Comparison of ENCODE assay signal across 13 cellular contexts in genomic region chr19:38425222-38425809, GRCh38. TPM values are rescaled to one million over a fixed set of nuclear protein-coding genes. Genes with fewer than 3 reads are reported as not detected.
DNase-seq lines count a peak whose midpoint lies in the region; ATAC-seq and TF ChIP-seq lines count a peak whose summit lies in the region.
"Had no signal": no experiment of that assay in that cellular context is flagged by ENCODE, and none has a peak within 500 bp of the region (broad histone marks: within the 10 kb centered on the region; RNA-seq: fewer than 3 reads in every experiment).

No MANE protein-coding gene starts in this region.

- no peaks in the 10 kb centered on the region for H4K20me1 ChIP-seq in BLaER1

- peak overlapping the region; percentile 93 for H3K4me2 ChIP-seq in BLaER1

- peak overlapping the region; percentile 36; the same call in 1 of the 2 replicates for H3K27ac ChIP-seq in BLaER1
- no peak overlapping the region for H3K27ac ChIP-seq in HEK293 (ENCODE audit: extremely low read depth, low read depth, low read length)
- H3K27ac ChIP-seq: GM23248, VCaP had no signal

- peaks cover 53% of the 10 kb centered on the region for H3K4me1 ChIP-seq in BLaER1
- no peaks in the 10 kb centered on the region for H3K4me1 ChIP-seq in HEK293 (ENCODE audit: control insufficient read depth, insufficient read depth, low read length)

- peak overlapping the region; percentile 42 for H3K4me3 ChIP-seq in BLaER1
- H3K4me3 ChIP-seq in HEK293 (ENCODE audit: low read depth, low read length), result no peak overlapping the region
- H3K4me3 ChIP-seq: GM23248 had no signal

- H3K36me3 Mint-ChIP-seq in central memory CD8-positive, alpha-beta T cell (ENCODE audit: insufficient read depth), result no peaks in the 10 kb centered on the region
- H3K36me3 Mint-ChIP-seq in naive B cell, result no peaks in the 10 kb centered on the region

- H3K36me3 ChIP-seq in BLaER1 (no peaks in the 10 kb centered on the region), HEK293 (ENCODE audit: control insufficient read depth in 2 of 2, insufficient read depth in 1 of 2, low read length in 2 of 2) (no peaks in the 10 kb centered on the region; a peak in 1 of 3 replicates)

- H3K27me3 ChIP-seq in BLaER1, result no peaks in the 10 kb centered on the region

- CTCF ChIA-PET in HEK293 (lab: Yijun Ruan, JAX), result interaction anchor here (0.6 to 2.9 kb wide), 3 partner anchors 22 to 190 kb away, joined by 3 to 17 read pairs (median 4); partner anchors contain the start of gene FAM98C

- no peak for ATAC-seq in central memory CD8-positive, alpha-beta T cell (replicated peaks; ENCODE audit: extremely low read depth, poor library complexity, severe bottlenecking)
- no peak for ATAC-seq in naive B cell (ENCODE audit: low read depth in 2 of 2)

- H3K27me3 Mint-ChIP-seq in central memory CD8-positive, alpha-beta T cell, result peaks cover 21% of the 10 kb centered on the region
- H3K27me3 Mint-ChIP-seq in naive B cell, result peaks cover 0 to 8% (median 0%) of the 10 kb centered on the region in 3 donors

- H3K4me1 Mint-ChIP-seq in central memory CD8-positive, alpha-beta T cell, result peaks cover 10% of the 10 kb centered on the region
- H3K4me1 Mint-ChIP-seq in naive B cell, result peaks cover 14 to 24% (median 16%) of the 10 kb centered on the region in 3 donors

- POLR2A ChIA-PET in HEK293 (lab: Yijun Ruan, JAX), result interaction anchor here (0.6 kb wide), 1 partner anchor 13 kb away, joined by 6 read pairs; no protein-coding TSS in a partner anchor

- H3K27ac Mint-ChIP-seq in central memory CD8-positive, alpha-beta T cell (ENCODE audit: low read depth), result no peak overlapping the region
- peak overlapping the region in 4 of 6 donors; percentile 49 to 78 (median 57) for H3K27ac Mint-ChIP-seq in naive B cell

- DNase-seq in central memory CD8-positive, alpha-beta T cell (ENCODE audit: low spot score in 2 of 2), result no peak
- DNase-seq in naive B cell (no peak), foreskin melanocyte (no peak), HPDE6-E6E7 (ENCODE audit: extremely low spot score) (no peak), NCI-H2107 treated with DMSO at 0.1 percent for 48 hours (lab: John Stamatoyannopoulos, UW; ENCODE audit: unreplicated experiment) (no peak)
- DNase-seq in stimulated activated CD4-positive, alpha-beta T cell treated with anti-CD3 and anti-CD28 coated beads, Interleukin-2, amount 100 ng/mL, for 48 hours, result no peak
- DNase-seq: activated gamma-delta T cell treated with Interleukin-2 at 50 U/mL for 16 hours, GM23248, NCI-H526 treated with DMSO at 0.1 percent for 48 hours had no signal

- peak overlapping the region; percentile 47; the same call in 1 of the 2 replicates for H3K9ac ChIP-seq in BLaER1
- H3K9ac ChIP-seq: GM23248 had no signal

- peak overlapping the region; percentile 36 for H3K4me3 Mint-ChIP-seq in central memory CD8-positive, alpha-beta T cell
- H3K4me3 Mint-ChIP-seq in naive B cell, result peak overlapping the region in 4 of 8 donors; percentile 20 to 68 (median 52)
- H3K4me3 Mint-ChIP-seq: neural crest cell had no signal

- H3K9me3 Mint-ChIP-seq in central memory CD8-positive, alpha-beta T cell, result no peaks in the 10 kb centered on the region
- no peaks in the 10 kb centered on the region for H3K9me3 Mint-ChIP-seq in naive B cell
- H3K9me3 Mint-ChIP-seq: neural crest cell had no signal

- H3K9me3 ChIP-seq in BLaER1 (no peaks in the 10 kb centered on the region), HEK293 (ENCODE audit: control insufficient read depth, insufficient read depth, low read depth, low read length) (no peaks in the 10 kb centered on the region)

- no peak for TF ChIP-seq CTCF in HEK293 (tag by site-specific recombination; IDR thresholded peaks at IDR 0.05)

TF ChIP-seq in HEK293, 187 proteins besides CTCF, POLR2A, EP300 and RAD21:
- TF ChIP-seq ZNF768 (tag by site-specific recombination; IDR thresholded peaks at IDR 0.05), result peak; percentile 75; the same call in 1 of the 2 replicates
- no peak for TF ChIP-seq ZNF366 (tag by site-specific recombination; conservative IDR thresholded peaks at IDR 0.05)
- TF ChIP-seq ZNF157 (tag by site-specific recombination; IDR thresholded peaks at IDR 0.05), result no peak
- TF ChIP-seq, protein P1, sequence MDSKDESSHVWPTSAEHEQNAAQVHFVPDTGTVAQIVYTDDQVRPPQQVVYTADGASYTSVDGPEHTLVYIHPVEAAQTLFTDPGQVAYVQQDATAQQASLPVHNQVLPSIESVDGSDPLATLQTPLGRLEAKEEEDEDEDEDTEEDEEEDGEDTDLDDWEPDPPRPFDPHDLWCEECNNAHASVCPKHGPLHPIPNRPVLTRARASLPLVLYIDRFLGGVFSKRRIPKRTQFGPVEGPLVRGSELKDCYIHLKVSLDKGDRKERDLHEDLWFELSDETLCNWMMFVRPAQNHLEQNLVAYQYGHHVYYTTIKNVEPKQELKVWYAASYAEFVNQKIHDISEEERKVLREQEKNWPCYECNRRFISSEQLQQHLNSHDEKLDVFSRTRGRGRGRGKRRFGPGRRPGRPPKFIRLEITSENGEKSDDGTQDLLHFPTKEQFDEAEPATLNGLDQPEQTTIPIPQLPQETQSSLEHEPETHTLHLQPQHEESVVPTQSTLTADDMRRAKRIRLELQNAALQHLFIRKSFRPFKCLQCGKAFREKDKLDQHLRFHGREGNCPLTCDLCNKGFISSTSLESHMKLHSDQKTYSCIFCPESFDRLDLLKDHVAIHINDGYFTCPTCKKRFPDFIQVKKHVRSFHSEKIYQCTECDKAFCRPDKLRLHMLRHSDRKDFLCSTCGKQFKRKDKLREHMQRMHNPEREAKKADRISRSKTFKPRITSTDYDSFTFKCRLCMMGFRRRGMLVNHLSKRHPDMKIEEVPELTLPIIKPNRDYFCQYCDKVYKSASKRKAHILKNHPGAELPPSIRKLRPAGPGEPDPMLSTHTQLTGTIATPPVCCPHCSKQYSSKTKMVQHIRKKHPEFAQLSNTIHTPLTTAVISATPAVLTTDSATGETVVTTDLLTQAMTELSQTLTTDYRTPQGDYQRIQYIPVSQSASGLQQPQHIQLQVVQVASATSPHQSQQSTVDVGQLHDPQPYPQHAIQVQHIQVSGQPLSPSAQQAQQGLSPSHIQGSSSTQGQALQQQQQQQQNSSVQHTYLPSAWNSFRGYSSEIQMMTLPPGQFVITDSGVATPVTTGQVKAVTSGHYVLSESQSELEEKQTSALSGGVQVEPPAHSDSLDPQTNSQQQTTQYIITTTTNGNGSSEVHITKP (tag by site-specific recombination; IDR thresholded peaks at IDR 0.05), result peak; percentile 38; the same call in 1 of the 2 replicates
- TF ChIP-seq, protein P2, sequence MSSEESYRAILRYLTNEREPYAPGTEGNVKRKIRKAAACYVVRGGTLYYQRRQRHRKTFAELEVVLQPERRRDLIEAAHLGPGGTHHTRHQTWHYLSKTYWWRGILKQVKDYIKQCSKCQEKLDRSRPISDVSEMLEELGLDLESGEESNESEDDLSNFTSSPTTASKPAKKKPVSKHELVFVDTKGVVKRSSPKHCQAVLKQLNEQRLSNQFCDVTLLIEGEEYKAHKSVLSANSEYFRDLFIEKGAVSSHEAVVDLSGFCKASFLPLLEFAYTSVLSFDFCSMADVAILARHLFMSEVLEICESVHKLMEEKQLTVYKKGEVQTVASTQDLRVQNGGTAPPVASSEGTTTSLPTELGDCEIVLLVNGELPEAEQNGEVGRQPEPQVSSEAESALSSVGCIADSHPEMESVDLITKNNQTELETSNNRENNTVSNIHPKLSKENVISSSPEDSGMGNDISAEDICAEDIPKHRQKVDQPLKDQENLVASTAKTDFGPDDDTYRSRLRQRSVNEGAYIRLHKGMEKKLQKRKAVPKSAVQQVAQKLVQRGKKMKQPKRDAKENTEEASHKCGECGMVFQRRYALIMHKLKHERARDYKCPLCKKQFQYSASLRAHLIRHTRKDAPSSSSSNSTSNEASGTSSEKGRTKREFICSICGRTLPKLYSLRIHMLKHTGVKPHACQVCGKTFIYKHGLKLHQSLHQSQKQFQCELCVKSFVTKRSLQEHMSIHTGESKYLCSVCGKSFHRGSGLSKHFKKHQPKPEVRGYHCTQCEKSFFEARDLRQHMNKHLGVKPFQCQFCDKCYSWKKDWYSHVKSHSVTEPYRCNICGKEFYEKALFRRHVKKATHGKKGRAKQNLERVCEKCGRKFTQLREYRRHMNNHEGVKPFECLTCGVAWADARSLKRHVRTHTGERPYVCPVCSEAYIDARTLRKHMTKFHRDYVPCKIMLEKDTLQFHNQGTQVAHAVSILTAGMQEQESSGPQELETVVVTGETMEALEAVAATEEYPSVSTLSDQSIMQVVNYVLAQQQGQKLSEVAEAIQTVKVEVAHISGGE (tag by site-specific recombination; conservative IDR thresholded peaks at IDR 0.05; ENCODE audit: low read depth), result no peak
- no peak for TF ChIP-seq ZNF670 (tag by site-specific recombination; IDR thresholded peaks at IDR 0.05; ENCODE audit: low read depth)
- TF ChIP-seq ZNF555 (tag by site-specific recombination; conservative IDR thresholded peaks at IDR 0.05), result no peak
- peak; percentile 47 for TF ChIP-seq ZIC2 (tag by site-specific recombination; IDR thresholded peaks at IDR 0.05)
- no peak for TF ChIP-seq BCL11A (tag by site-specific recombination; IDR thresholded peaks at IDR 0.05; ENCODE audit: low read depth)
- no peak for TF ChIP-seq ZNF394 (tag by site-specific recombination; IDR thresholded peaks at IDR 0.05; ENCODE audit: borderline replicate concordance)
- no peak for TF ChIP-seq ZNF155 (tag by site-specific recombination; IDR thresholded peaks at IDR 0.05)
- 0 out of 2 replicates have a peak, but pooled peaks have one; percentile 45 for TF ChIP-seq ZBTB20 (tag by site-specific recombination; IDR thresholded peaks at IDR 0.05)

RNA-seq across cellular contexts. Expression of gene RASGRP4, which starts 0.7 kb away (rescaled TPM):
- under 1 TPM in 3 of 6 donors, not detected in 3; 0.27 to 0.60 (median 0.30) TPM for polyA plus RNA-seq in naive B cell (ENCODE audit: low read depth in 6 of 6)
- polyA plus RNA-seq: GM23248 had no signal

RNA-seq across cellular contexts. Expression of gene RYR1, which starts 8.2 kb away (rescaled TPM):
- polyA plus RNA-seq in naive B cell (ENCODE audit: low read depth in 6 of 6), result under 1 TPM in 3 of 6 donors, not detected in 3; 0.01 to 0.04 (median 0.03) TPM
- polyA plus RNA-seq: GM23248 had no signal

RNA-seq across cellular contexts. Expression of gene FAM98C, which starts 22.4 kb away (rescaled TPM):
- polyA plus RNA-seq in naive B cell (ENCODE audit: low read depth in 6 of 6), result 10 to 100 TPM in 5 of 6 donors, 1 to 10 TPM in 1; 3.6 to 23.8 (median 14.2) TPM

RNA-seq across cellular contexts. Expression of gene SPRED3, which starts 36.8 kb away (rescaled TPM):
- not detected for polyA plus RNA-seq in naive B cell (ENCODE audit: low read depth in 6 of 6)

RNA-seq across cellular contexts. Expression of gene GGN, which starts 37.5 kb away (rescaled TPM):
- not detected for polyA plus RNA-seq in naive B cell (ENCODE audit: low read depth in 6 of 6)
